9 cellular contexts compared by ENCODE assay signal in genomic region chr4:1130318-1131186, GRCh38. TPM values are rescaled to one million over a fixed set of nuclear protein-coding genes. Genes with fewer than 3 reads are reported as not detected.
DNase-seq lines count a peak whose midpoint lies in the region; ATAC-seq and TF ChIP-seq lines count a peak whose summit lies in the region.
"Had no signal": no experiment of that assay in that cellular context is flagged by ENCODE, and none has a peak within 500 bp of the region (broad histone marks: within the 10 kb centered on the region; RNA-seq: fewer than 3 reads in every experiment).

No MANE protein-coding gene starts in this region.

- H3K79me2 ChIP-seq in SK-N-SH (ENCODE audit: insufficient read depth): no peaks in the 10 kb centered on the region

- H3K36me3 ChIP-seq in Caco-2 (ENCODE audit: control insufficient read depth, insufficient read depth, low read length) (no peaks in the 10 kb centered on the region), SK-N-SH (replicated peaks in 1 of 2; ENCODE audit: control insufficient read depth in 1 of 2, insufficient read depth in 2 of 2, low read length in 1 of 2) (no peaks in the 10 kb centered on the region), prostate gland (no peaks in the 10 kb centered on the region), vagina (no peaks in the 10 kb centered on the region)

- DNase-seq in Caco-2 (peak; percentile 64 to 76), KG1 (lab: John Stamatoyannopoulos, UW) (peak; percentile 24), SK-N-SH (peak; percentile 79), head of caudate nucleus (peak; percentile 51 to 88 (median 76)), prostate gland (ENCODE audit: low spot score) (peak; percentile 51), vagina (ENCODE audit: extremely low spot score in 2 of 2) (no peak)
- DNase-seq in activated naive CD4-positive, alpha-beta T cell treated with anti-CD3 and anti-CD28 coated beads, Interleukin-2, amount 10 ng/mL, durations not matched to agents 7 days and 5 days: peak; percentile 83

- H3K27me3 Mint-ChIP-seq in Caco-2 (ENCODE audit: insufficient read depth, unreplicated experiment): peaks cover 8% of the 10 kb centered on the region
- peaks cover 36% of the 10 kb centered on the region for H3K27me3 Mint-ChIP-seq in activated naive CD4-positive, alpha-beta T cell treated with anti-CD3 and anti-CD28 coated beads, Interleukin-2, amount 10 ng/mL, durations not matched to agents 7 days and 5 days

- H3K4me1 Mint-ChIP-seq in Caco-2 (ENCODE audit: low read depth, unreplicated experiment): no peaks in the 10 kb centered on the region
- peaks cover 2% of the 10 kb centered on the region for H3K4me1 Mint-ChIP-seq in activated naive CD4-positive, alpha-beta T cell treated with anti-CD3 and anti-CD28 coated beads, Interleukin-2, amount 10 ng/mL, durations not matched to agents 7 days and 5 days

- CTCF ChIA-PET in Caco-2 (lab: Charles Lee) (interaction anchor here (1.0 kb wide), 1 partner anchor 216 kb away, joined by 5 read pairs; the partner anchor contains the start of gene UVSSA), SK-N-SH (lab: Yijun Ruan, JAX) (interaction anchor here (0.6 to 3.8 kb wide), 59 partner anchors 8 to 498 kb away, joined by 3 to 31 read pairs (median 4); partner anchors contain the start of genes MAEA and SPON2)
- CTCF ChIA-PET in activated naive CD4-positive, alpha-beta T cell treated with anti-CD3 and anti-CD28 coated beads, Interleukin-2, amount 10 ng/mL, durations not matched to agents 7 days and 5 days (lab: Charles Lee): interaction anchor here (0.6 to 5.1 kb wide), 24 partner anchors 8 to 383 kb away, joined by 3 to 52 read pairs (median 5); partner anchors contain the start of gene MAEA

- TF ChIP-seq RAD21 in SK-N-SH (IDR thresholded peaks at IDR 0.05; ENCODE audit: low read length): peak; percentile 95

- H3K4me1 ChIP-seq in Caco-2: no peaks in the 10 kb centered on the region
- peaks cover 0 to 3% of the 10 kb centered on the region in 2 experiments; a peak in 1 of 4 replicates for H3K4me1 ChIP-seq in SK-N-SH (ENCODE audit: control insufficient read depth in 1 of 2, insufficient read depth in 2 of 2, low read depth in 1 of 2, low read length in 1 of 2)
- H3K4me1 ChIP-seq in prostate gland (replicated peaks): no peaks in the 10 kb centered on the region
- H3K4me1 ChIP-seq in vagina: peaks cover 12% of the 10 kb centered on the region

- no peak overlapping the region for H3K4me3 ChIP-seq in Caco-2 (ENCODE audit: low read depth, low read length)
- peak overlapping the region in 1 of 2 experiments; percentile 40; a peak in 1 of 4 replicates for H3K4me3 ChIP-seq in SK-N-SH (ENCODE audit: low read depth in 2 of 2, low read length in 1 of 2)
- no peak overlapping the region for H3K4me3 ChIP-seq in prostate gland
- H3K4me3 ChIP-seq in vagina: no peak overlapping the region

- WGBS in SK-N-SH (ENCODE audit: low lambda C conversion rate): 26% methylated on average over 13 of the region's 13 CpGs
- 15% methylated on average over 13 of the region's 13 CpGs for WGBS in prostate gland

- H3K27ac ChIP-seq in SK-N-SH (ENCODE audit: low read depth in 2 of 2, low read length in 1 of 2) (no peak overlapping the region), prostate gland (no peak overlapping the region), vagina (no peak overlapping the region)

- BruUV-seq in Caco-2 (replicated peaks; lab: Mats Ljungman, UMichigan): no TSS peak

- intact Hi-C loops in Caco-2 (cut with micrococcal nuclease; ENCODE audit: unreplicated experiment): loop anchor here (1.0 to 2.0 kb wide), 2 partner anchors 138 to 222 kb away; no protein-coding TSS in a partner anchor
- intact Hi-C loops in head of caudate nucleus (cut with DNase I): no loop called here
- intact Hi-C loops in prostate gland (cut with DNase I): loop anchor here (2.0 kb wide), 1 partner anchor 222 kb away; no protein-coding TSS in a partner anchor
- intact Hi-C loops in vagina (cut with DNase I): loop anchor here (5.0 kb wide), 1 partner anchor 222 kb away; no protein-coding TSS in a partner anchor

- POLR2A ChIA-PET in Caco-2 (lab: Charles Lee) (no interaction called here), SK-N-SH (lab: Yijun Ruan, JAX) (no interaction called here)

- peak; percentile 96 for TF ChIP-seq CTCF in Caco-2 (IDR thresholded peaks at IDR 0.05; ENCODE audit: insufficient read depth in 1 of 2, low read depth in 1 of 2, low read length in 1 of 2, severe bottlenecking in 1 of 2, unreplicated experiment in 1 of 2)
- TF ChIP-seq CTCF in SK-N-SH (IDR thresholded peaks at IDR 0.05): peak; percentile 99
- TF ChIP-seq CTCF in prostate gland (IDR thresholded peaks at IDR 0.05): peak; percentile 92 to 98 (median 97)
- peak; percentile 87 to 98 (median 98) for TF ChIP-seq CTCF in vagina (IDR thresholded peaks at IDR 0.05)

- no peaks in the 10 kb centered on the region for H3F3A ChIP-seq in SK-N-SH (replicated peaks; ENCODE audit: insufficient read depth)

- TF ChIP-seq POLR2A in prostate gland (IDR thresholded peaks at IDR 0.05) (no peak), vagina (IDR thresholded peaks at IDR 0.05) (no peak)

- no peak overlapping the region for H3K9ac ChIP-seq in SK-N-SH

- H3K9me3 ChIP-seq in Caco-2: no peaks in the 10 kb centered on the region
- H3K9me3 ChIP-seq in SK-N-SH: no peaks in the 10 kb centered on the region
- H3K9me3 ChIP-seq in prostate gland: no peaks in the 10 kb centered on the region
- no peaks in the 10 kb centered on the region for H3K9me3 ChIP-seq in vagina

- H4K20me1 ChIP-seq in SK-N-SH (ENCODE audit: insufficient read depth): no peaks in the 10 kb centered on the region

- no peaks in the 10 kb centered on the region for H3K9me2 ChIP-seq in SK-N-SH

- no peak overlapping the region for H2AFZ ChIP-seq in SK-N-SH (ENCODE audit: low read depth)

- no peaks in the 10 kb centered on the region for H3K36me3 Mint-ChIP-seq in Caco-2 (ENCODE audit: insufficient read depth, unreplicated experiment)
- no peaks in the 10 kb centered on the region for H3K36me3 Mint-ChIP-seq in activated naive CD4-positive, alpha-beta T cell treated with anti-CD3 and anti-CD28 coated beads, Interleukin-2, amount 10 ng/mL, durations not matched to agents 7 days and 5 days

- H3K9me3 Mint-ChIP-seq in Caco-2 (ENCODE audit: unreplicated experiment): no peaks in the 10 kb centered on the region
- H3K9me3 Mint-ChIP-seq in activated naive CD4-positive, alpha-beta T cell treated with anti-CD3 and anti-CD28 coated beads, Interleukin-2, amount 10 ng/mL, durations not matched to agents 7 days and 5 days: no peaks in the 10 kb centered on the region
- H3K9me3 Mint-ChIP-seq: dendritic cell treated with granulocyte-macrophage colony-stimulating factor and Interleukin-4, amounts not matched to agents 40 ng/mL and 50 ng/mL, for 4 days had no signal

- no peak overlapping the region for H3K4me2 ChIP-seq in SK-N-SH

- no peak overlapping the region for H3K4me3 Mint-ChIP-seq in Caco-2 (ENCODE audit: unreplicated experiment)
- no peak overlapping the region for H3K4me3 Mint-ChIP-seq in activated naive CD4-positive, alpha-beta T cell treated with anti-CD3 and anti-CD28 coated beads, Interleukin-2, amount 10 ng/mL, durations not matched to agents 7 days and 5 days
- H3K4me3 Mint-ChIP-seq: dendritic cell treated with granulocyte-macrophage colony-stimulating factor and Interleukin-4, amounts not matched to agents 40 ng/mL and 50 ng/mL, for 4 days had no signal

- TF ChIP-seq EP300 in SK-N-SH (IDR thresholded peaks at IDR 0.05; ENCODE audit: borderline replicate concordance in 1 of 2, low read depth in 1 of 2, low read length in 1 of 2): no peak

- no peak overlapping the region for H3K27ac Mint-ChIP-seq in Caco-2 (ENCODE audit: unreplicated experiment)
- H3K27ac Mint-ChIP-seq in activated naive CD4-positive, alpha-beta T cell treated with anti-CD3 and anti-CD28 coated beads, Interleukin-2, amount 10 ng/mL, durations not matched to agents 7 days and 5 days: no peak overlapping the region
- H3K27ac Mint-ChIP-seq: dendritic cell treated with granulocyte-macrophage colony-stimulating factor and Interleukin-4, amounts not matched to agents 40 ng/mL and 50 ng/mL, for 4 days had no signal

- no peaks in the 10 kb centered on the region for H3K27me3 ChIP-seq in Caco-2 (replicated peaks; ENCODE audit: control insufficient read depth, insufficient read depth, low read length)
- peaks cover 7% of the 10 kb centered on the region; the same call in 1 of the 2 replicates for H3K27me3 ChIP-seq in SK-N-SH (ENCODE audit: insufficient read depth)
- H3K27me3 ChIP-seq in prostate gland (replicated peaks; ENCODE audit: insufficient read depth): no peaks in the 10 kb centered on the region
- no peaks in the 10 kb centered on the region for H3K27me3 ChIP-seq in vagina

- peak; percentile 69 for ATAC-seq in GM19452 (IDR thresholded peaks at IDR 0.05; ENCODE audit: unreplicated experiment)

TF ChIP-seq in SK-N-SH, 30 proteins besides CTCF, POLR2A, EP300 and RAD21:
- TF ChIP-seq SMC3 (IDR thresholded peaks at IDR 0.05; ENCODE audit: low read depth, low read length) (peak; percentile 90), RFX5 (IDR thresholded peaks at IDR 0.05; ENCODE audit: low read length) (no peak)

RNA-seq across cellular contexts. Expression of gene RNF212, which starts 17.2 kb away (rescaled TPM):
- total RNA-seq in Caco-2 (2022) (not detected in 2 replicates), prostate gland (10 to 100 TPM in 1 of 2 donors, 1 to 10 TPM in 1; 7.1 to 15.3 TPM), vagina (7.9 TPM)
- 7.0 and 9.3 TPM in 2 replicates for polyA plus RNA-seq in SK-N-SH (2012; rRNA removed)
- 6.6 and 7.1 TPM in 2 replicates for polyA plus RNA-seq in SK-N-SH (2012; cell fraction: cytosol; rRNA removed)
- 21.0 and 25.2 TPM in 2 replicates for polyA plus RNA-seq in SK-N-SH (2012; cell fraction: nucleus; rRNA removed)

RNA-seq across cellular contexts. Expression of gene SPON2, which starts 41.8 kb away (rescaled TPM):
- total RNA-seq in Caco-2 (2022) (3.1 and 4.0 TPM in 2 replicates), prostate gland (100 to 1,000 TPM; 107 to 134 TPM), vagina (72.2 TPM)
- polyA plus RNA-seq in SK-N-SH (2012; rRNA removed): 11.4 and 14.5 TPM in 2 replicates
- 4.0 and 5.2 TPM in 2 replicates for polyA plus RNA-seq in SK-N-SH (2012; cell fraction: cytosol; rRNA removed)
- polyA plus RNA-seq in SK-N-SH (2012; cell fraction: nucleus; rRNA removed): 140 and 311 TPM in 2 replicates

Comparison
In these comparisons a context has a peak if more than half of its experiments do, and no peak if none do; other contexts are left out.
1. DNase-seq: peak in Caco-2 (2 of 2), KG1 (single experiment), SK-N-SH (single experiment), activated naive CD4-positive, alpha-beta T cell treated with anti-CD3 and anti-CD28 coated beads, Interleukin-2, amount 10 ng/mL, durations not matched to agents 7 days and 5 days (single experiment), head of caudate nucleus (42 of 42) and prostate gland (single experiment); none in vagina (0 of 2).
2. RNA of gene SPON2, which starts 41.8 kb away (total RNA-seq): 107 to 134 TPM in prostate gland and 72.2 TPM in vagina (single experiment); 3.1 to 4.0 TPM in Caco-2; every median in the first group is over 10 times any median in the second.
3. Peak in every context shown above with its lines, with median percentiles within 50 percentile points of each other: CTCF ChIP-seq.